Comparison of ENCODE assay signal across 12 cellular contexts in the genomic region with DNA sequence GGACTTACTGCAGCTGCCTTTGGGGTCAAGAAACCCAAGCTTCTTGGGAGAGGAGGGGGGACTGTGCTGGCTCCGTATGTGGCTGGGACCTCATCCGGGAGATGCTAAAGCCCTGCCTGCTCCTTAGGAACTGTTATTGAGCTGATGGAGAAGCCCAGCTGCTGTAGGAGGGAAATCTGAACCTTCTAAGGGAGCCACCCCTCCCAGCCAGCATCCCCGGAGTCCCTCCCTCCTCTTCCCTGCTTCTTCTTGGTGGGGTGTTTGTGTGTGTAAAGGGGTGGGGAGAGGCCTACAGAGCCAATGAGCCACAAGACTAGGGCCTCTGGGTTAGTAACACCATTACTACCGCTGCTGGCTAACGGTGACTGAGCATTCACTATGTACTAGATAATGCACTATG. TPM values are rescaled to one million over a fixed set of nuclear protein-coding genes. Genes with fewer than 3 reads are reported as not detected.
DNase-seq lines count a peak whose midpoint lies in the region; ATAC-seq and TF ChIP-seq lines count a peak whose summit lies in the region.
"Had no signal": no experiment of that assay in that cellular context is flagged by ENCODE, and none has a peak within 500 bp of the region (broad histone marks: within the 10 kb centered on the region; RNA-seq: fewer than 3 reads in every experiment).

No MANE protein-coding gene starts in this region.

- CTCF ChIA-PET in CD4-positive, alpha-beta T cell (lab: Charles Lee), result interaction anchor here (0.7 to 2.0 kb wide), 7 partner anchors 17 to 56 kb away, joined by 3 to 21 read pairs (median 5); a partner anchor contains a TSS

- no peak overlapping the region for H3K27ac ChIP-seq in CD4-positive, alpha-beta T cell (ENCODE audit: low read depth, low read length)
- H3K27ac ChIP-seq in smooth muscle cell (ENCODE audit: low read depth), result no peak overlapping the region
- H3K27ac ChIP-seq: RWPE1 had no signal

- intact Hi-C loops in CD4-positive, alpha-beta T cell (cut with DNase I, micrococcal nuclease), result loop anchor here in 1 of 2 experiments (5.0 kb wide), 1 partner anchor 412 kb away; a partner anchor contains a TSS

- H3K9me3 Mint-ChIP-seq in CD4-positive, alpha-beta T cell, result no peaks in the 10 kb centered on the region
- no peaks in the 10 kb centered on the region for H3K9me3 Mint-ChIP-seq in activated T-helper 17 cell treated with anti-CD3 and anti-CD28 coated beads, Interleukin-2, amount 50 U/mL, for 72 hours
- no peaks in the 10 kb centered on the region for H3K9me3 Mint-ChIP-seq in neural crest cell

- no peaks in the 10 kb centered on the region for H3K9me3 ChIP-seq in CD4-positive, alpha-beta T cell (ENCODE audit: control insufficient read depth, low read length)
- no peaks in the 10 kb centered on the region for H3K9me3 ChIP-seq in smooth muscle cell (replicated peaks; ENCODE audit: low read depth)
- H3K9me3 ChIP-seq: Caco-2 had no signal

- peaks cover 70% of the 10 kb centered on the region for H3K4me1 Mint-ChIP-seq in CD4-positive, alpha-beta T cell (ENCODE audit: low read depth)
- peaks cover 47% of the 10 kb centered on the region for H3K4me1 Mint-ChIP-seq in activated T-helper 17 cell treated with anti-CD3 and anti-CD28 coated beads, Interleukin-2, amount 50 U/mL, for 72 hours
- peaks cover 43% of the 10 kb centered on the region for H3K4me1 Mint-ChIP-seq in neural crest cell

- H3K36me3 ChIP-seq in smooth muscle cell (ENCODE audit: low read depth), result no peaks in the 10 kb centered on the region

- H3K79me2 ChIP-seq in smooth muscle cell (ENCODE audit: low read depth), result no peaks in the 10 kb centered on the region

- no peak overlapping the region for H2AFZ ChIP-seq in smooth muscle cell (ENCODE audit: low read depth)

- peaks cover 13% of the 10 kb centered on the region for H3K4me1 ChIP-seq in smooth muscle cell (ENCODE audit: low read depth)

- peaks cover 7% of the 10 kb centered on the region for H3K36me3 Mint-ChIP-seq in CD4-positive, alpha-beta T cell (ENCODE audit: low read depth)
- H3K36me3 Mint-ChIP-seq in activated T-helper 17 cell treated with anti-CD3 and anti-CD28 coated beads, Interleukin-2, amount 50 U/mL, for 72 hours (ENCODE audit: low read depth), result peaks cover 8% of the 10 kb centered on the region
- H3K36me3 Mint-ChIP-seq in neural crest cell (ENCODE audit: low read depth), result no peaks in the 10 kb centered on the region

- no peak overlapping the region for H3K9ac ChIP-seq in smooth muscle cell (ENCODE audit: low read depth)

- no peak for ATAC-seq in CD4-positive, alpha-beta T cell (ENCODE audit: poor library complexity)
- ATAC-seq in activated T-helper 17 cell treated with anti-CD3 and anti-CD28 coated beads, Interleukin-2, amount 50 U/mL, for 72 hours (replicated peaks), result no peak
- no peak for ATAC-seq in HG02623 (IDR thresholded peaks at IDR 0.05; ENCODE audit: unreplicated experiment)
- ATAC-seq in GM18867 (IDR thresholded peaks at IDR 0.05; ENCODE audit: unreplicated experiment), result no peak

- POLR2A ChIA-PET in CD4-positive, alpha-beta T cell (lab: Charles Lee), result interaction anchor here (0.9 to 16.7 kb wide), 3 partner anchors 18 to 316 kb away, joined by 3 to 223 read pairs (median 3); a partner anchor contains a TSS

- 87% methylated on average over 5 of the region's 5 CpGs for WGBS in smooth muscle cell (ENCODE audit: low lambda C conversion rate)

- no peak overlapping the region for H3K4me3 ChIP-seq in smooth muscle cell

- peak overlapping the region; percentile 69 for H3K27ac Mint-ChIP-seq in CD4-positive, alpha-beta T cell
- H3K27ac Mint-ChIP-seq in activated T-helper 17 cell treated with anti-CD3 and anti-CD28 coated beads, Interleukin-2, amount 50 U/mL, for 72 hours, result no peak overlapping the region
- no peak overlapping the region for H3K27ac Mint-ChIP-seq in neural crest cell (ENCODE audit: unreplicated experiment)

- no peak for TF ChIP-seq CTCF in CD4-positive, alpha-beta T cell (IDR thresholded peaks at IDR 0.05)
- no peak for TF ChIP-seq CTCF in neural crest cell (conservative IDR thresholded peaks at IDR 0.05)
- TF ChIP-seq CTCF in smooth muscle cell (IDR thresholded peaks at IDR 0.05; ENCODE audit: borderline replicate concordance, insufficient read depth, poor library complexity, severe bottlenecking), result no peak

- H4K20me1 ChIP-seq in smooth muscle cell (ENCODE audit: low read depth), result peaks cover 34% of the 10 kb centered on the region

- peak overlapping the region; percentile 57 for H3K4me3 Mint-ChIP-seq in CD4-positive, alpha-beta T cell
- peak overlapping the region; percentile 32 for H3K4me3 Mint-ChIP-seq in activated T-helper 17 cell treated with anti-CD3 and anti-CD28 coated beads, Interleukin-2, amount 50 U/mL, for 72 hours
- peak overlapping the region; percentile 39 for H3K4me3 Mint-ChIP-seq in neural crest cell

- peaks cover 5% of the 10 kb centered on the region for H3K27me3 Mint-ChIP-seq in CD4-positive, alpha-beta T cell
- H3K27me3 Mint-ChIP-seq in activated T-helper 17 cell treated with anti-CD3 and anti-CD28 coated beads, Interleukin-2, amount 50 U/mL, for 72 hours, result no peaks in the 10 kb centered on the region
- peaks cover 4% of the 10 kb centered on the region for H3K27me3 Mint-ChIP-seq in neural crest cell (ENCODE audit: low read depth)

- no peaks in the 10 kb centered on the region for H3K27me3 ChIP-seq in CD4-positive, alpha-beta T cell (ENCODE audit: control insufficient read depth, insufficient read depth, low read length)
- H3K27me3 ChIP-seq in smooth muscle cell (ENCODE audit: low read depth), result no peaks in the 10 kb centered on the region

- H3F3A ChIP-seq in smooth muscle cell (ENCODE audit: low read depth), result no peaks in the 10 kb centered on the region

- no peak overlapping the region for H3K4me2 ChIP-seq in smooth muscle cell

- DNase-seq in NCI-H2171 treated with DMSO at 0.1 percent for 48 hours (lab: John Stamatoyannopoulos, UW) (peak; percentile 10), NCI-H2171 (lab: John Stamatoyannopoulos, UW) (no peak), neural crest cell (ENCODE audit: low read depth, low spot score) (no peak), smooth muscle cell (lab: John Stamatoyannopoulos, UW; ENCODE audit: unreplicated experiment) (no peak)
- DNase-seq in CD4-positive, alpha-beta T cell, result no peak
- DNase-seq: NCI-H1436 treated with DMSO at 0.1 percent for 48 hours had no signal

RNA-seq across cellular contexts. Expression of a gene that starts 8.2 kb away (rescaled TPM):
- total RNA-seq in CD4-positive, alpha-beta T cell, result 1 to 10 TPM in 1 of 2 experiments, under 1 TPM in 1; 0.77 to 1.6 TPM
- total RNA-seq in activated T-helper 17 cell treated with anti-CD3 and anti-CD28 coated beads, Interleukin-2, amount 50 U/mL, for 72 hours, result 10 to 100 TPM in 1 of 2 donors, 1 to 10 TPM in 1; 4.5 to 39.3 TPM
- 2.2 and 3.9 TPM in 2 replicates for total RNA-seq in neural crest cell
- total RNA-seq in smooth muscle cell, result 1.3 and 3.9 TPM in 2 replicates
- polyA plus RNA-seq in smooth muscle cell, result 0.70 and 0.87 TPM in 2 replicates

RNA-seq across cellular contexts. Expression of a gene that starts 17.2 kb away (rescaled TPM):
- total RNA-seq in CD4-positive, alpha-beta T cell, result 100 to 1,000 TPM; 395 to 416 TPM
- total RNA-seq in activated T-helper 17 cell treated with anti-CD3 and anti-CD28 coated beads, Interleukin-2, amount 50 U/mL, for 72 hours, result 100 to 1,000 TPM; 119 to 291 TPM
- 101 and 102 TPM in 2 replicates for total RNA-seq in neural crest cell
- total RNA-seq in smooth muscle cell, result 98.6 and 135 TPM in 2 replicates
- polyA plus RNA-seq in smooth muscle cell, result 54.8 and 78.5 TPM in 2 replicates

RNA-seq across cellular contexts. Expression of a gene that starts 52.2 kb away (rescaled TPM):
- total RNA-seq in CD4-positive, alpha-beta T cell, result 10 to 100 TPM; 15.5 to 15.8 TPM
- 100 to 1,000 TPM in 1 of 2 donors, 10 to 100 TPM in 1; 72.6 to 162 TPM for total RNA-seq in activated T-helper 17 cell treated with anti-CD3 and anti-CD28 coated beads, Interleukin-2, amount 50 U/mL, for 72 hours
- total RNA-seq in neural crest cell (63.2 and 64.8 TPM in 2 replicates), smooth muscle cell (65.0 and 82.0 TPM in 2 replicates)
- polyA plus RNA-seq in smooth muscle cell, result 10.2 and 10.5 TPM in 2 replicates

RNA-seq across cellular contexts. Expression of a gene that starts 59.5 kb away (rescaled TPM):
- total RNA-seq in CD4-positive, alpha-beta T cell, result not detected
- not detected for total RNA-seq in activated T-helper 17 cell treated with anti-CD3 and anti-CD28 coated beads, Interleukin-2, amount 50 U/mL, for 72 hours
- 0.82 and 0.86 TPM in 2 replicates for total RNA-seq in neural crest cell
- total RNA-seq in smooth muscle cell, result not detected in 2 replicates
- polyA plus RNA-seq in smooth muscle cell, result not detected in 2 replicates
- total RNA-seq: A172 had no signal
